Comparison of ENCODE assay signal across 7 cellular contexts in the genomic region with DNA sequence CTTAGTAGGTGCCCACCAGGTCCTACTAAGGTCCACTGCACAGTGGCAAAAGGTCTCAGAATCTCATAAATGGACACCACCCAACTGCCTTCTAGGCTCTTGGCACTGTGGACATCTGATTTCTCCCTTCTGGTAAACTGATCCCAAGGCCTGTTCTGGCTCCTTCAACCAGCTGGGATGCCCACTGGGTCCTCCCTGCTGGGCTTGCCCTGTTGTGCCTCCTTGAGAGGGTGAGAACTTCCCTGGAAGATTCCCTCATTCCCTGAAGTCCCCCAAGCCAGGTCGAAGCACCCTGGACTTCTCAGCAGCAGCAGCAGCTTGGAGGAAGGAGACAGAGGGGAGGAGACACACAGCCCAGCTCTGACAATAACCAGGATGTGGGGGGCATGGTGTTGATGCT. TPM values are rescaled to one million over a fixed set of nuclear protein-coding genes. Genes with fewer than 3 reads are reported as not detected.
"Had no signal": no experiment of that assay in that cellular context is flagged by ENCODE, and none has a peak within 500 bp of the region (broad histone marks: within the 10 kb centered on the region; RNA-seq: fewer than 3 reads in every experiment).

No MANE protein-coding gene starts in this region.

- H3K4me3 ChIP-seq: GM23338, K562 had no signal

- ATAC-seq: GM23338, K562 had no signal

- DNase-seq: H9, HCEC 1CT, IMR-90 had no signal

RNA-seq across cellular contexts. Expression of a gene that starts 6.6 kb away (rescaled TPM):
- total RNA-seq: H1, H9, HT-29 had no signal
